ENCODE assay signal across 25 cellular contexts in genomic region chr6:168107191-168107940, GRCh38. TPM values are rescaled to one million over a fixed set of nuclear protein-coding genes. Genes with fewer than 3 reads are reported as not detected.
DNase-seq lines count a peak whose midpoint lies in the region; ATAC-seq, FAIRE-seq and TF ChIP-seq lines count a peak whose summit lies in the region.
"Had no signal": no experiment of that assay in that cellular context is flagged by ENCODE, and none has a peak within 500 bp of the region (broad histone marks: within the 10 kb centered on the region; RNA-seq: fewer than 3 reads in every experiment).

No MANE protein-coding gene starts in this region.

- intact Hi-C loops in pancreas (cut with DNase I), result no loop called here

- no peak for TF ChIP-seq CTCF in chondrocyte (IDR thresholded peaks at IDR 0.05)
- no peak for TF ChIP-seq CTCF in pancreas (IDR thresholded peaks at IDR 0.05)
- TF ChIP-seq CTCF in GM13977 (IDR thresholded peaks at IDR 0.05; ENCODE audit: extremely low read depth, insufficient read depth, missing control alignments), result no peak

- H3K36me3 Mint-ChIP-seq in chondrocyte (ENCODE audit: low read depth), result no peaks in the 10 kb centered on the region
- no peaks in the 10 kb centered on the region for H3K36me3 Mint-ChIP-seq in activated naive CD8-positive, alpha-beta T cell treated with anti-CD3 and anti-CD28 coated beads for 36 hours
- H3K36me3 Mint-ChIP-seq: activated naive CD4-positive, alpha-beta T cell treated with anti-CD3 and anti-CD28 coated beads, Interleukin-2, amount 50 U/mL, for 72 hours; mesothelial cell of epicardium had no signal

- FAIRE-seq in pancreas (lab: Jason Lieb, UNC), result no peak
- FAIRE-seq: GM12878 had no signal

- no peaks in the 10 kb centered on the region for H3K9me3 Mint-ChIP-seq in chondrocyte (ENCODE audit: low read depth)
- no peaks in the 10 kb centered on the region for H3K9me3 Mint-ChIP-seq in activated naive CD8-positive, alpha-beta T cell treated with anti-CD3 and anti-CD28 coated beads for 36 hours
- H3K9me3 Mint-ChIP-seq: activated B cell treated with CpG ODN at 0.5 μM for 24 hours; activated naive CD4-positive, alpha-beta T cell treated with anti-CD3 and anti-CD28 coated beads, Interleukin-2, amount 50 U/mL, for 72 hours; activated T-cell treated with anti-CD3 and anti-CD28 coated beads, Interleukin-2, amount 50 U/mL, for 4 hours; mesothelial cell of epicardium had no signal

- H3K27me3 ChIP-seq in pancreas, result no peaks in the 10 kb centered on the region

- ATAC-seq in pancreas, result peak; percentile 48 to 74 (median 62)
- no peak for ATAC-seq in GM19395 (IDR thresholded peaks at IDR 0.05; ENCODE audit: unreplicated experiment)
- ATAC-seq: activated CD8-positive, alpha-beta T cell treated with anti-CD3 and anti-CD28 coated beads, Interleukin-2, amount 10 ng/mL, durations not matched to agents 7 days and 5 days; activated naive CD4-positive, alpha-beta T cell treated with anti-CD3 and anti-CD28 coated beads, Interleukin-2, amount 50 U/mL, for 72 hours; activated T-cell treated with anti-CD3 and anti-CD28 coated beads, Interleukin-2, amount 50 U/mL, for 4 hours; GM12878 had no signal

- no peak overlapping the region for H3K4me3 Mint-ChIP-seq in chondrocyte (ENCODE audit: unreplicated experiment)
- H3K4me3 Mint-ChIP-seq in activated naive CD8-positive, alpha-beta T cell treated with anti-CD3 and anti-CD28 coated beads for 36 hours, result no peak overlapping the region
- H3K4me3 Mint-ChIP-seq: activated B cell treated with CpG ODN at 0.5 μM for 24 hours; activated CD8-positive, alpha-beta T cell treated with anti-CD3 and anti-CD28 coated beads, Interleukin-2, amount 10 ng/mL, durations not matched to agents 7 days and 5 days; activated T-cell treated with anti-CD3 and anti-CD28 coated beads, Interleukin-2, amount 50 U/mL, for 4 hours; mesothelial cell of epicardium had no signal

- H3K4me1 Mint-ChIP-seq in chondrocyte (ENCODE audit: low read depth), result peaks cover 29% of the 10 kb centered on the region
- no peaks in the 10 kb centered on the region for H3K4me1 Mint-ChIP-seq in activated naive CD8-positive, alpha-beta T cell treated with anti-CD3 and anti-CD28 coated beads for 36 hours
- H3K4me1 Mint-ChIP-seq: activated B cell treated with CpG ODN at 0.5 μM for 24 hours had no signal

- in situ Hi-C loops in GM13977 (cut with MboI; ENCODE audit: low pct_unique_long_range_greater_than_20kb, low sequenced_read_pairs, unreplicated experiment), result no loop called here

- H3K27me3 Mint-ChIP-seq in chondrocyte (ENCODE audit: low read depth), result peaks cover 6% of the 10 kb centered on the region
- peaks cover 39% of the 10 kb centered on the region for H3K27me3 Mint-ChIP-seq in activated naive CD8-positive, alpha-beta T cell treated with anti-CD3 and anti-CD28 coated beads for 36 hours

- DNase-seq in NCI-H1417 (lab: John Stamatoyannopoulos, UW), result peak in 2 of 3 experiments; percentile 7 to 32
- DNase-seq in NCI-H1417 treated with DMSO at 0.1 percent for 48 hours (lab: John Stamatoyannopoulos, UW), result no peak
- DNase-seq in NCI-H1048 (lab: John Stamatoyannopoulos, UW), result peak; percentile 7
- DNase-seq in chondrocyte (ENCODE audit: low spot score), result peak; percentile 40
- DNase-seq in pancreas, result peak in 2 of 6 donors; percentile 47 to 58
- DNase-seq in GM13977 (ENCODE audit: low spot score), result no peak
- no peak for DNase-seq in activated naive CD8-positive, alpha-beta T cell treated with anti-CD3 and anti-CD28 coated beads for 36 hours
- DNase-seq: 8988T; activated B cell treated with CpG ODN at 0.5 μM for 24 hours; activated CD8-positive, alpha-beta T cell treated with anti-CD3 and anti-CD28 coated beads, Interleukin-2, amount 10 ng/mL, durations not matched to agents 7 days and 5 days; activated T-cell treated with anti-CD3 and anti-CD28 coated beads, Interleukin-2, amount 50 U/mL, for 4 hours; Calu3; dermis blood vessel endothelial cell; foreskin melanocyte; GF-D8; NCI-H1930; NCI-H526 had no signal

- H3K9me3 ChIP-seq in pancreas, result no peaks in the 10 kb centered on the region

- H3K36me3 ChIP-seq in pancreas, result no peaks in the 10 kb centered on the region

- no peak overlapping the region for H3K27ac ChIP-seq in pancreas

- no peak overlapping the region for H3K4me3 ChIP-seq in pancreas
- H3K4me3 ChIP-seq: GM12878 had no signal

- peak overlapping the region; percentile 90 for H3K27ac Mint-ChIP-seq in chondrocyte (ENCODE audit: unreplicated experiment)
- H3K27ac Mint-ChIP-seq in activated naive CD8-positive, alpha-beta T cell treated with anti-CD3 and anti-CD28 coated beads for 36 hours, result no peak overlapping the region
- H3K27ac Mint-ChIP-seq: activated B cell treated with CpG ODN at 0.5 μM for 24 hours; activated CD8-positive, alpha-beta T cell treated with anti-CD3 and anti-CD28 coated beads, Interleukin-2, amount 10 ng/mL, durations not matched to agents 7 days and 5 days; activated naive CD4-positive, alpha-beta T cell treated with anti-CD3 and anti-CD28 coated beads, Interleukin-2, amount 50 U/mL, for 72 hours had no signal

- H3K4me1 ChIP-seq in pancreas, result peaks cover 2 to 9% (median 5%) of the 10 kb centered on the region in 3 donors

- 75 to 81% methylated on average over 8 of the region's 8 CpGs for WGBS in pancreas, 2 donors

RNA-seq across cellular contexts. Expression of gene FRMD1, which starts 28.4 kb away (rescaled TPM):
- total RNA-seq in chondrocyte, result 0.20 to 0.28 TPM in 2 of 3 replicates, not detected in the other
- not detected for total RNA-seq in pancreas
- polyA plus RNA-seq in pancreas, result under 1 TPM; 0.02 to 0.15 TPM
- not detected for total RNA-seq in activated naive CD8-positive, alpha-beta T cell treated with anti-CD3 and anti-CD28 coated beads for 36 hours
- total RNA-seq: activated B cell treated with CpG ODN at 0.5 μM for 24 hours; activated CD8-positive, alpha-beta T cell treated with anti-CD3 and anti-CD28 coated beads, Interleukin-2, amount 10 ng/mL, durations not matched to agents 7 days and 5 days; activated naive CD4-positive, alpha-beta T cell treated with anti-CD3 and anti-CD28 coated beads, Interleukin-2, amount 50 U/mL, for 72 hours; activated T-cell treated with anti-CD3 and anti-CD28 coated beads, Interleukin-2, amount 50 U/mL, for 4 hours; Calu3; dermis blood vessel endothelial cell; GM12878; M059J; mesothelial cell of epicardium; SK-MEL-5 had no signal
- polyA plus RNA-seq: BJ, GM12878, neural cell had no signal

Comparison
In these comparisons a context has a peak if more than half of its experiments do, and no peak if none do; other contexts are left out.
1. DNase-seq: peak in NCI-H1417 (2 of 3), NCI-H1048 (single experiment) and chondrocyte (single experiment); none in NCI-H1417 treated with DMSO at 0.1 percent for 48 hours (single experiment), GM13977 (single experiment) and activated naive CD8-positive, alpha-beta T cell treated with anti-CD3 and anti-CD28 coated beads for 36 hours (single experiment).